In genomic region chr10:102420443-102420809, GRCh38 we compare ENCODE assay signal across 8 cellular contexts. TPM values are rescaled to one million over a fixed set of nuclear protein-coding genes. Genes with fewer than 3 reads are reported as not detected.
A peak's percentile ranks its signal among the peaks of the same experiment; 100 is the strongest.
DNase-seq lines count a peak whose midpoint lies in the region; ATAC-seq and TF ChIP-seq lines count a peak whose summit lies in the region.

No MANE protein-coding gene starts in this region.

- H3K27ac Mint-ChIP-seq in T-helper 2 cell treated with Interferon-gamma antibody and Interleukin-4, amounts not matched to agents 5 μg/mL and 100 μg/mL, for 36 hours, result peak overlapping the region; percentile 97

- H3K27me3 ChIP-seq in ascending aorta (peaks cover 13% of the 10 kb centered on the region), testis (no peaks in the 10 kb centered on the region)

- H3K36me3 ChIP-seq in ascending aorta, result peaks cover 11 to 15% of the 10 kb centered on the region in 2 donors
- no peaks in the 10 kb centered on the region for H3K36me3 ChIP-seq in testis (ENCODE audit: low read depth, missing control alignments)

- TF ChIP-seq CTCF in ascending aorta (IDR thresholded peaks at IDR 0.05), result no peak
- no peak for TF ChIP-seq CTCF in testis (IDR thresholded peaks at IDR 0.05)

- peaks cover 8% of the 10 kb centered on the region for H3K36me3 Mint-ChIP-seq in T-helper 2 cell treated with Interferon-gamma antibody and Interleukin-4, amounts not matched to agents 5 μg/mL and 100 μg/mL, for 36 hours (ENCODE audit: low read depth)

- H3K4me3 Mint-ChIP-seq in T-helper 2 cell treated with Interferon-gamma antibody and Interleukin-4, amounts not matched to agents 5 μg/mL and 100 μg/mL, for 36 hours, result peak overlapping the region; percentile 99

- intact Hi-C loops in ascending aorta (cut with DNase I), result loop anchor here (1.0 kb wide), 2 partner anchors 21 to 268 kb away; partner anchors contain the start of gene NOLC1
- intact Hi-C loops in left colon (cut with DNase I, micrococcal nuclease), result no loop called here
- intact Hi-C loops in testis (cut with DNase I; ENCODE audit: low total_unique reads), result loop anchor here (10.0 kb wide), 2 partner anchors 54 to 164 kb away; no protein-coding TSS in a partner anchor

- 0% methylated on average over 15 to 17 of the region's 17 CpGs for WGBS in testis, 2 donors

- peaks cover 26% of the 10 kb centered on the region for H3K27me3 Mint-ChIP-seq in T-helper 2 cell treated with Interferon-gamma antibody and Interleukin-4, amounts not matched to agents 5 μg/mL and 100 μg/mL, for 36 hours (ENCODE audit: low read depth)

- ATAC-seq in HG03175 (IDR thresholded peaks at IDR 0.05; ENCODE audit: unreplicated experiment), result peak; percentile 59
- peak; percentile 59 for ATAC-seq in left colon

- H3K27ac ChIP-seq in ascending aorta, result peak overlapping the region; percentile 85 to 86
- peak overlapping the region; percentile 74 to 80 for H3K27ac ChIP-seq in testis

- no peaks in the 10 kb centered on the region for H3K9me3 Mint-ChIP-seq in T-helper 2 cell treated with Interferon-gamma antibody and Interleukin-4, amounts not matched to agents 5 μg/mL and 100 μg/mL, for 36 hours

- DNase-seq in T-helper 2 cell treated with Interferon-gamma antibody and Interleukin-4, amounts not matched to agents 5 μg/mL and 100 μg/mL, for 36 hours (ENCODE audit: low spot score), result no peak
- no peak for DNase-seq in T-helper 2 cell
- DNase-seq in ascending aorta (ENCODE audit: low spot score in 2 of 2), result no peak
- no peak for DNase-seq in left colon
- peak; percentile 95 for DNase-seq in testis
- no peak for DNase-seq in hepatic stellate cell (ENCODE audit: low spot score)
- DNase-seq in NCI-H446 treated with DMSO at 0.1 percent for 48 hours (lab: John Stamatoyannopoulos, UW), result no peak

- H3K4me1 Mint-ChIP-seq in T-helper 2 cell treated with Interferon-gamma antibody and Interleukin-4, amounts not matched to agents 5 μg/mL and 100 μg/mL, for 36 hours (ENCODE audit: low read depth), result peaks cover 16% of the 10 kb centered on the region

- peak overlapping the region; percentile 92 to 93 for H3K4me3 ChIP-seq in ascending aorta
- H3K4me3 ChIP-seq in testis, result peak overlapping the region; percentile 80 to 96

- H3K9me3 ChIP-seq in ascending aorta (no peaks in the 10 kb centered on the region), testis (no peaks in the 10 kb centered on the region)

- TF ChIP-seq POLR2A in testis (IDR thresholded peaks at IDR 0.05), result no peak

- H3K4me1 ChIP-seq in ascending aorta (peaks cover 16 to 27% of the 10 kb centered on the region in 2 donors), testis (peaks cover 23% of the 10 kb centered on the region)

RNA-seq across cellular contexts. Expression of gene FBXL15, which starts 0.2 kb away (rescaled TPM):
- total RNA-seq in ascending aorta, result 16.5 TPM
- 10 to 100 TPM; 22.5 to 27.8 TPM for total RNA-seq in left colon
- total RNA-seq in testis, result 10 to 100 TPM; 28.9 to 32.2 TPM
- polyA plus RNA-seq in testis (ENCODE audit: insufficient read depth, low read depth, low replicate concordance), result 9.2 TPM

RNA-seq across cellular contexts. Expression of gene PSD, which starts 1.8 kb away (rescaled TPM):
- total RNA-seq in ascending aorta (not detected), left colon (10 to 100 TPM in 1 of 2 donors, 1 to 10 TPM in 1; 4.1 to 26.1 TPM), testis (10 to 100 TPM; 22.0 to 22.7 TPM)
- 17.7 TPM for polyA plus RNA-seq in testis (ENCODE audit: insufficient read depth, low read depth, low replicate concordance)

RNA-seq across cellular contexts. Expression of gene CUEDC2, which starts 11.9 kb away (rescaled TPM):
- total RNA-seq in ascending aorta (45.1 TPM), left colon (10 to 100 TPM; 25.4 to 27.8 TPM), testis (10 to 100 TPM; 49.0 to 70.5 TPM)
- polyA plus RNA-seq in testis (ENCODE audit: insufficient read depth, low read depth, low replicate concordance), result 76.0 TPM

RNA-seq across cellular contexts. Expression of gene NFKB2, which starts 24.9 kb away (rescaled TPM):
- total RNA-seq in ascending aorta (89.2 TPM), left colon (10 to 100 TPM; 17.0 to 37.6 TPM), testis (10 to 100 TPM; 25.2 to 42.7 TPM)
- 18.4 TPM for polyA plus RNA-seq in testis (ENCODE audit: insufficient read depth, low read depth, low replicate concordance)

RNA-seq across cellular contexts. Expression of gene C10orf95, which starts 30.9 kb away (rescaled TPM):
- not detected for total RNA-seq in ascending aorta
- 1 to 10 TPM; 2.1 to 2.2 TPM for total RNA-seq in left colon
- total RNA-seq in testis, result 1 to 10 TPM in 1 of 2 donors, under 1 TPM in 1; 0.55 to 1.3 TPM
- 0.29 TPM for polyA plus RNA-seq in testis (ENCODE audit: insufficient read depth, low read depth, low replicate concordance)

Comparison
In these comparisons a context has a peak if more than half of its experiments do, and no peak if none do; other contexts are left out.
1. intact Hi-C loops: an anchor here in ascending aorta (1.0 kb wide) and testis (10.0 kb wide); none called in left colon.